ENCODE assay signal across 25 cellular contexts in the genomic region with DNA sequence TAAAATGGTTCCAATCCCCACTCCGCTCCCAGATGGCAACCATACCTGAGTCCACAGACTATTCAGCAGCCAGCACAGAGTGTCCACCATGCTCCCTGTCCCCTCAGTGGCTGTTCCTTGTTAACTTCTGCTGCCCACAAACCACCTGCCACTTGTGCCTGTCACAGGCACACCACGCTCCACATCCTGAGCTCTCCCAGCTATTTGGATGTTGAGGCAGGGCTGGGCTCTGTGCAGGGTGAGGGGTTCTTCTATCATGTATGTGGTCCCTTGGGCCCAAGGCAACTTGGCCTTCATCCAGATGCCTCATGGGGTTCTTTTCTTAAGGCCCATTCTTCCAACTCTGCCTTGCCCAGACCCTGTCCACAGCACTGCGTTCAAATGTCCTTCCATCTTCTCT.
"Had no signal": no experiment of that assay in that cellular context is flagged by ENCODE, and none has a peak within 500 bp of the region (broad histone marks: within the 10 kb centered on the region; RNA-seq: fewer than 3 reads in every experiment).

No MANE protein-coding gene starts in this region.

- H3K9me3 ChIP-seq: esophagus muscularis mucosa, gastrocnemius medialis, heart left ventricle had no signal

- DNase-seq: activated CD4-positive, alpha-beta T cell treated with anti-CD3 and anti-CD28 coated beads for 48 hours; activated CD4-positive, alpha-beta T cell treated with anti-CD3 and anti-CD28 coated beads, Interleukin-2, amount 50 U/mL, for 1 hour; activated CD4-positive, alpha-beta T cell treated with anti-CD3 and anti-CD28 coated beads, Interleukin-2, amount 50 U/mL, for 48 hours; activated CD8-positive, alpha-beta memory T cell treated with anti-CD3 and anti-CD28 coated beads for 24 hours; activated CD8-positive, alpha-beta T cell treated with anti-CD3 and anti-CD28 coated beads for 36 hours; activated effector memory CD4-positive, alpha-beta T cell treated with Interleukin-2 at 50 U/mL for 16 hours; activated gamma-delta T cell treated with Interleukin-2 at 50 U/mL for 16 hours; activated naive CD4-positive, alpha-beta T cell treated with anti-CD3 and anti-CD28 coated beads, Interleukin-2, amount 50 U/mL, for 16 hours; activated naive CD4-positive, alpha-beta T cell treated with Interleukin-2 at 50 U/mL for 16 hours; activated T-cell treated with anti-CD3 and anti-CD28 coated beads, Interleukin-2, amount 50 U/mL, for 4 hours; amniotic stem cell; anterior cingulate cortex; brain microvascular endothelial cell; dorsolateral prefrontal cortex; effector memory CD4-positive, alpha-beta T cell; endodermal cell; erythroblast; foreskin keratinocyte; gastrocnemius medialis; glutamatergic neuron; heart left ventricle; T-cell had no signal

- H3K36me3 ChIP-seq: brain microvascular endothelial cell, esophagus muscularis mucosa, gastrocnemius medialis, heart left ventricle had no signal

- H3K4me3 ChIP-seq: coronary artery, dorsolateral prefrontal cortex, esophagus muscularis mucosa, gastrocnemius medialis, heart left ventricle had no signal

- H3K27ac ChIP-seq: brain microvascular endothelial cell, dorsolateral prefrontal cortex, foreskin keratinocyte, gastrocnemius medialis, heart left ventricle, VCaP had no signal

- H3K27me3 ChIP-seq: brain microvascular endothelial cell, esophagus muscularis mucosa, foreskin keratinocyte, gastrocnemius medialis, heart left ventricle had no signal

- H3K4me1 ChIP-seq: foreskin keratinocyte, gastrocnemius medialis had no signal
